8 cellular contexts compared by ENCODE assay signal in the genomic region with DNA sequence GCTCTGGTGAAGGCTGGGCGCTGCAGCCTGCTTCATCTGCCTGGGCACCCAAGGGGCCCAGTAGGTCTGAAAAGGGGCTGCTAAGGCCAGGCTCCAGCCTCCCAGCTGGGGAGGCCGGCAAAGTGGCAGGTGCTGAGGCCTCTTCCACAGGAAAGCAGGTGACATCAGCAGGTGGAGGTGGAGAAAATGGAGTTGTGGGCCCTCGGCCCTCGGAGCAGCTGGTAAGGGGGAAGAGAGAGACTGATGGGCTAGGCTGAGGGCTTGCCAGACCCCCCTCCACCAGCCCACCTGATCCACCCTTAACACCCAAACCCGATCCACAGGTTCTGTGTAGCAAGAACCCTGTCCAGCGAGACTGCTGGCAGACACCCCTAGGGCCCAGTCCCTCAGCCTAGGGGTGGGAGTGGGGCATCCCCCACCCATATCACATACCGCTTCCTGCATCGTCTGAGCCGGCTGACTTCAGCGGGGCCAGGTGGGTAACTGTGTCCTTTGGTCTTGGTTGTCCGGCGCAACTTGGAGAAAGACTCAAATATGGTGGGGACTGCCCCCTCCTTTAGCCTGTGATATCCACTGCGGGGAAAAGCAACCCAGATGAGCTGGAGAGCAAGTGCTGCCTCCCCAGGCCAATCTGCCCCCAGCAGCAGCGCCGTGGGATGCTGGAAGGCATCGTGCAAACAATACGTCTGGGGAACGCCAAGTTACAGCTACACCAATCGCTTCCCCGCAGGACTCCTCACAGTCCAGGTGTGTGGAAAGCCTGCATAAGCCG. TPM values are rescaled to one million over a fixed set of nuclear protein-coding genes. Genes with fewer than 3 reads are reported as not detected.
DNase-seq lines count a peak whose midpoint lies in the region; ATAC-seq and TF ChIP-seq lines count a peak whose summit lies in the region.

No MANE protein-coding gene starts in this region.

- CTCF ChIA-PET in Panc1 (lab: Charles Lee): no interaction called here

- H3K4me1 Mint-ChIP-seq in endodermal cell: peaks cover 12% of the 10 kb centered on the region

- WGBS in endodermal cell (ENCODE audit: insufficient coverage in 1 of 2, insufficient read length in 1 of 2), 2 experiments: 86 to 88% methylated on average over 16 to 19 of the region's 21 CpGs

- no peaks in the 10 kb centered on the region; the same call in 1 of the 2 replicates for H3K36me3 ChIP-seq in Panc1 (ENCODE audit: control insufficient read depth, insufficient read depth, low read length)
- no peaks in the 10 kb centered on the region for H3K36me3 ChIP-seq in endodermal cell (ENCODE audit: control insufficient read depth, insufficient read depth, low read length)

- no peak for DNase-seq in GM12865 (ENCODE audit: low read depth)
- DNase-seq in Panc1 (ENCODE audit: low read depth, low spot score): no peak
- no peak for DNase-seq in endodermal cell
- peak; percentile 82 for DNase-seq in posterior vena cava (ENCODE audit: low spot score)
- DNase-seq in cortex of kidney (lab: John Stamatoyannopoulos, UW): no peak
- DNase-seq in amygdala (lab: John Stamatoyannopoulos, UW): no peak
- no peak for DNase-seq in HuH-7 (ENCODE audit: low spot score)

- POLR2A ChIA-PET in Panc1 (lab: Charles Lee): no interaction called here

- H3K9ac ChIP-seq in endodermal cell (ENCODE audit: extremely low read depth, low read length, poor library complexity, severe bottlenecking): peak overlapping the region; percentile 85

- H3K27ac ChIP-seq in Panc1 (ENCODE audit: low read length) (peak overlapping the region; percentile 92), endodermal cell (ENCODE audit: low read depth, low read length) (no peak overlapping the region)

- no peaks in the 10 kb centered on the region for H3K9me3 ChIP-seq in Panc1 (ENCODE audit: control insufficient read depth, insufficient read depth, low read depth, low read length)
- H3K9me3 ChIP-seq in endodermal cell (ENCODE audit: control insufficient read depth, low read length): no peaks in the 10 kb centered on the region

- in situ Hi-C loops in Panc1 (cut with HindIII; ENCODE audit: low pct_unique_long_range_greater_than_20kb, low sequenced_read_pairs): no loop called here

- H3K4me3 ChIP-seq in GM12865 (ENCODE audit: low read depth, low read length): peak overlapping the region; percentile 99
- H3K4me3 ChIP-seq in Panc1 (ENCODE audit: low read depth in 2 of 2, low read length in 2 of 2): peak overlapping the region; percentile 82 to 85
- peak overlapping the region; percentile 91 for H3K4me3 ChIP-seq in endodermal cell (ENCODE audit: low read length)

- H3K36me3 Mint-ChIP-seq in endodermal cell (ENCODE audit: low read depth): peaks cover 5% of the 10 kb centered on the region

- no TSS peak for BruUV-seq in Panc1 (replicated peaks; lab: Mats Ljungman, UMichigan)

- ATAC-seq in Panc1: no peak
- ATAC-seq in GM19328 (IDR thresholded peaks at IDR 0.05; ENCODE audit: unreplicated experiment): no peak

- no peaks in the 10 kb centered on the region for H3K9me3 Mint-ChIP-seq in endodermal cell

- peaks cover 9% of the 10 kb centered on the region for H3K4me1 ChIP-seq in Panc1 (ENCODE audit: control insufficient read depth, insufficient read depth, low read length)
- H3K4me1 ChIP-seq in endodermal cell (ENCODE audit: control insufficient read depth, insufficient read depth, low read length): peaks cover 11% of the 10 kb centered on the region

- H3K4me3 Mint-ChIP-seq in endodermal cell: peak overlapping the region; percentile 84

- intact Hi-C loops in Panc1 (cut with micrococcal nuclease; ENCODE audit: unreplicated experiment) (no loop called here), posterior vena cava (cut with DNase I) (no loop called here)

- TF ChIP-seq CTCF in GM12865 (IDR thresholded peaks at IDR 0.05; ENCODE audit: insufficient read depth, low read depth, low read length, missing control alignments): no peak
- no peak for TF ChIP-seq CTCF in Panc1 (IDR thresholded peaks at IDR 0.05)
- no peak for TF ChIP-seq CTCF in endodermal cell (conservative IDR thresholded peaks at IDR 0.05)

- H3K27me3 Mint-ChIP-seq in endodermal cell (ENCODE audit: insufficient read depth): no peaks in the 10 kb centered on the region

- no peaks in the 10 kb centered on the region for H3K27me3 ChIP-seq in Panc1 (ENCODE audit: control insufficient read depth, insufficient read depth, low read length)
- no peaks in the 10 kb centered on the region for H3K27me3 ChIP-seq in endodermal cell (ENCODE audit: control insufficient read depth, insufficient read depth, low read length, poor library complexity, severe bottlenecking)

- H3K27ac Mint-ChIP-seq in endodermal cell: no peak overlapping the region

RNA-seq across cellular contexts. Expression of a gene that starts 1.5 kb away (rescaled TPM):
- total RNA-seq in Panc1 (2021; ENCODE audit: unreplicated experiment) (23.5 TPM), endodermal cell (10 to 100 TPM; 16.6 to 19.6 TPM), posterior vena cava (10 to 100 TPM; 16.4 to 20.5 TPM)
- 27.8 TPM for polyA plus RNA-seq in Panc1 (2012; ENCODE audit: insufficient read length)
- 21.8 TPM for polyA plus RNA-seq in endodermal cell (2013, experiment 1 of 2)
- polyA plus RNA-seq in endodermal cell (2013, experiment 2 of 2): 21.4 TPM

RNA-seq across cellular contexts. Expression of a gene that starts 14.6 kb away (rescaled TPM):
- total RNA-seq in Panc1 (2021; ENCODE audit: unreplicated experiment) (0.46 TPM), endodermal cell (1 to 10 TPM in 1 of 2 donors, under 1 TPM in 1; 0.73 to 1.9 TPM), posterior vena cava (1 to 10 TPM in 1 of 2 donors, under 1 TPM in 1; 0.19 to 1.0 TPM)
- 0.17 TPM for polyA plus RNA-seq in Panc1 (2012; ENCODE audit: insufficient read length)
- polyA plus RNA-seq in endodermal cell (2013, experiment 1 of 2): 1.4 TPM
- polyA plus RNA-seq in endodermal cell (2013, experiment 2 of 2): 1.3 TPM

RNA-seq across cellular contexts. Expression of a gene that starts 18.3 kb away (rescaled TPM):
- total RNA-seq in Panc1 (2021; ENCODE audit: unreplicated experiment) (40.2 TPM), endodermal cell (10 to 100 TPM; 56.5 to 73.2 TPM), posterior vena cava (10 to 100 TPM; 46.1 to 56.3 TPM)
- 30.9 TPM for polyA plus RNA-seq in Panc1 (2012; ENCODE audit: insufficient read length)
- 38.3 TPM for polyA plus RNA-seq in endodermal cell (2013, experiment 1 of 2)
- 33.0 TPM for polyA plus RNA-seq in endodermal cell (2013, experiment 2 of 2)

RNA-seq across cellular contexts. Expression of a gene that starts 32.0 kb away (rescaled TPM):
- not detected for total RNA-seq in Panc1 (2021; ENCODE audit: unreplicated experiment)
- polyA plus RNA-seq in Panc1 (2012; ENCODE audit: insufficient read length): not detected
- total RNA-seq in endodermal cell: under 1 TPM; 0.33 to 0.49 TPM
- polyA plus RNA-seq in endodermal cell (2013, experiment 1 of 2): 0.61 TPM
- 0.50 TPM for polyA plus RNA-seq in endodermal cell (2013, experiment 2 of 2)
- total RNA-seq in posterior vena cava: 1 to 10 TPM; 1.5 to 8.9 TPM

RNA-seq across cellular contexts. Expression of a gene that starts 33.3 kb away (rescaled TPM):
- 2.7 TPM for total RNA-seq in Panc1 (2021; ENCODE audit: unreplicated experiment)
- 3.0 TPM for polyA plus RNA-seq in Panc1 (2012; ENCODE audit: insufficient read length)
- 1 to 10 TPM; 1.8 to 2.7 TPM for total RNA-seq in endodermal cell
- 0.43 TPM for polyA plus RNA-seq in endodermal cell (2013, experiment 1 of 2)
- 0.70 TPM for polyA plus RNA-seq in endodermal cell (2013, experiment 2 of 2)
- 1 to 10 TPM in 1 of 2 donors, under 1 TPM in 1; 0.62 to 2.6 TPM for total RNA-seq in posterior vena cava
